In genomic region chr1:201504179-201504631, GRCh38 we compare ENCODE assay signal across 9 cellular contexts. TPM values are rescaled to one million over a fixed set of nuclear protein-coding genes. Genes with fewer than 3 reads are reported as not detected.
A peak's percentile ranks its signal among the peaks of the same experiment; 100 is the strongest.
DNase-seq lines count a peak whose midpoint lies in the region; ATAC-seq, FAIRE-seq and TF ChIP-seq lines count a peak whose summit lies in the region.
"Had no signal": no experiment of that assay in that cellular context is flagged by ENCODE, and none has a peak within 500 bp of the region (broad histone marks: within the 10 kb centered on the region; RNA-seq: fewer than 3 reads in every experiment).

No MANE protein-coding gene starts in this region.

- H3K36me3 ChIP-seq in SJSA1 (peaks cover 62% of the 10 kb centered on the region), esophagus squamous epithelium (peaks cover 0 to 6% (median 0%) of the 10 kb centered on the region in 3 donors), ovary (no peaks in the 10 kb centered on the region)

- TF ChIP-seq CTCF in A549 (IDR thresholded peaks at IDR 0.05) (no peak), esophagus squamous epithelium (IDR thresholded peaks at IDR 0.05) (no peak), ovary (IDR thresholded peaks at IDR 0.05) (no peak)

- no peak for TF ChIP-seq RAD21 in A549 (conservative IDR thresholded peaks at IDR 0.05 in 1 of 2, IDR thresholded peaks at IDR 0.05 in 1 of 2)

- TF ChIP-seq POLR2A in A549 (IDR thresholded peaks at IDR 0.05; ENCODE audit: low read length) (no peak), esophagus squamous epithelium (IDR thresholded peaks at IDR 0.05) (no peak), ovary (IDR thresholded peaks at IDR 0.05) (no peak)

- intact Hi-C loops in esophagus squamous epithelium (cut with DNase I) (no loop called here), ovary (cut with DNase I) (no loop called here), posterior vena cava (cut with DNase I) (no loop called here)

- no peak for DNase-seq in A549 (ENCODE audit: low read depth in 1 of 2, low spot score in 1 of 2)
- no peak for DNase-seq in SJSA1 (ENCODE audit: low read depth in 1 of 2, low spot score in 2 of 2)
- DNase-seq in esophagus squamous epithelium (lab: John Stamatoyannopoulos, UW), result no peak
- DNase-seq in ovary, result no peak
- DNase-seq in NCI-H526 (lab: John Stamatoyannopoulos, UW), result no peak
- no peak for DNase-seq in NCI-H2107 treated with DMSO at 0.1 percent for 48 hours (lab: John Stamatoyannopoulos, UW; ENCODE audit: unreplicated experiment)
- no peak for DNase-seq in COLO668 (lab: John Stamatoyannopoulos, UW; ENCODE audit: unreplicated experiment)
- DNase-seq in posterior vena cava (ENCODE audit: low spot score), result no peak
- DNase-seq: activated T-cell treated with anti-CD3 and anti-CD28 coated beads, Interleukin-2, amount 50 U/mL, for 72 hours had no signal

- H3K27ac ChIP-seq in A549, result peak overlapping the region; percentile 87 to 96
- peak overlapping the region; percentile 89 for H3K27ac ChIP-seq in SJSA1
- H3K27ac ChIP-seq in esophagus squamous epithelium, result peak overlapping the region; percentile 90 to 97 (median 92)
- H3K27ac ChIP-seq in ovary, result peak overlapping the region; percentile 54 to 90

- H3K9me3 ChIP-seq in A549, result no peaks in the 10 kb centered on the region
- no peaks in the 10 kb centered on the region for H3K9me3 ChIP-seq in SJSA1 (replicated peaks)
- H3K9me3 ChIP-seq in esophagus squamous epithelium, result no peaks in the 10 kb centered on the region
- H3K9me3 ChIP-seq in ovary, result no peaks in the 10 kb centered on the region

- POLR2A ChIA-PET in A549 (lab: Yijun Ruan, JAX), result interaction anchor here (0.6 to 2.7 kb wide), 6 partner anchors 8 to 42 kb away, joined by 4 to 21 read pairs (median 11); no protein-coding TSS in a partner anchor

- WGBS in A549 (ENCODE audit: missing lambda C conversion rate), result 50% methylated on average over 3 of the region's 3 CpGs
- WGBS in esophagus squamous epithelium, 2 donors, result 31 to 53% methylated on average over 3 of the region's 3 CpGs
- WGBS in ovary, 3 donors, result 12 to 23% (median 15%) methylated on average over 3 of the region's 3 CpGs

- CTCF ChIA-PET in A549 (lab: Yijun Ruan, JAX), result interaction anchor here (19.8 to 49.4 kb wide), 3 partner anchors 10 to 52 kb away, joined by 376 to 1452 read pairs (median 1452); partner anchors contain the start of gene CSRP1

- peak overlapping the region; percentile 66 for H3K4me3 ChIP-seq in A549
- H3K4me3 ChIP-seq in SJSA1, result 0 out of 2 replicates have a peak overlapping the region, but pooled peaks have one; percentile 1
- H3K4me3 ChIP-seq in esophagus squamous epithelium, result peak overlapping the region in 3 of 4 donors; percentile 62 to 92 (median 63)
- peak overlapping the region; percentile 95 for H3K4me3 ChIP-seq in ovary

- no peaks in the 10 kb centered on the region for H3K27me3 ChIP-seq in SJSA1 (replicated peaks)
- H3K27me3 ChIP-seq in esophagus squamous epithelium, result no peaks in the 10 kb centered on the region
- no peaks in the 10 kb centered on the region for H3K27me3 ChIP-seq in ovary

- H3K4me1 ChIP-seq in A549 (peaks cover 75% of the 10 kb centered on the region), SJSA1 (replicated peaks) (peaks cover 86% of the 10 kb centered on the region), esophagus squamous epithelium (peaks cover 31 to 90% (median 67%) of the 10 kb centered on the region in 3 donors), ovary (ENCODE audit: insufficient read depth) (peaks cover 41% of the 10 kb centered on the region)

- FAIRE-seq in A549 (lab: Jason Lieb, UNC), result no peak

- no peak for TF ChIP-seq EP300 in A549 (IDR thresholded peaks at IDR 0.05)
- TF ChIP-seq EP300 in ovary (IDR thresholded peaks at IDR 0.05), result no peak

- no peak for ATAC-seq in A549
- ATAC-seq: activated T-cell treated with anti-CD3 and anti-CD28 coated beads, Interleukin-2, amount 50 U/mL, for 72 hours had no signal

- peak overlapping the region; percentile 85 for H3K4me2 ChIP-seq in A549

TF ChIP-seq in A549, 52 proteins besides CTCF, POLR2A, EP300 and RAD21:
- TF ChIP-seq HOXA7 (CRISPR knock-in tag; IDR thresholded peaks at IDR 0.05) (0 out of 2 replicates have a peak, but pooled peaks have one; percentile 59), TP53 (CRISPR knock-in tag; IDR thresholded peaks at IDR 0.05) (no peak), FOSB (CRISPR knock-in tag; IDR thresholded peaks at IDR 0.05) (0 out of 2 replicates have a peak, but pooled peaks have one; percentile 39), EHF (CRISPR knock-in tag; IDR thresholded peaks at IDR 0.05) (0 out of 2 replicates have a peak, but pooled peaks have one; percentile 56), HOXB5 (CRISPR knock-in tag; IDR thresholded peaks at IDR 0.05) (0 out of 2 replicates have a peak, but pooled peaks have one; percentile 29), HDAC2 (IDR thresholded peaks at IDR 0.05) (no peak), POLR2AphosphoS2 (conservative IDR thresholded peaks at IDR 0.05; ENCODE audit: low read length) (no peak), HOXB13 (CRISPR knock-in tag; IDR thresholded peaks at IDR 0.05; ENCODE audit: low read depth) (peak; percentile 45; the same call in 1 of the 2 replicates), FOXS1 (CRISPR knock-in tag; IDR thresholded peaks at IDR 0.05) (no peak), RCOR1 (IDR thresholded peaks at IDR 0.05; ENCODE audit: low read depth, low read length) (no peak), HEYL (CRISPR knock-in tag; IDR thresholded peaks at IDR 0.05) (0 out of 2 replicates have a peak, but pooled peaks have one; percentile 53), CBX2 (IDR thresholded peaks at IDR 0.05; ENCODE audit: borderline replicate concordance, low read depth) (no peak), FOSL2 (IDR thresholded peaks at IDR 0.05) (no peak), FOSL2 (CRISPR knock-in tag; IDR thresholded peaks at IDR 0.05) (no peak), CHD4 (IDR thresholded peaks at IDR 0.05; ENCODE audit: borderline replicate concordance) (no peak)
- TF ChIP-seq, protein P1, sequence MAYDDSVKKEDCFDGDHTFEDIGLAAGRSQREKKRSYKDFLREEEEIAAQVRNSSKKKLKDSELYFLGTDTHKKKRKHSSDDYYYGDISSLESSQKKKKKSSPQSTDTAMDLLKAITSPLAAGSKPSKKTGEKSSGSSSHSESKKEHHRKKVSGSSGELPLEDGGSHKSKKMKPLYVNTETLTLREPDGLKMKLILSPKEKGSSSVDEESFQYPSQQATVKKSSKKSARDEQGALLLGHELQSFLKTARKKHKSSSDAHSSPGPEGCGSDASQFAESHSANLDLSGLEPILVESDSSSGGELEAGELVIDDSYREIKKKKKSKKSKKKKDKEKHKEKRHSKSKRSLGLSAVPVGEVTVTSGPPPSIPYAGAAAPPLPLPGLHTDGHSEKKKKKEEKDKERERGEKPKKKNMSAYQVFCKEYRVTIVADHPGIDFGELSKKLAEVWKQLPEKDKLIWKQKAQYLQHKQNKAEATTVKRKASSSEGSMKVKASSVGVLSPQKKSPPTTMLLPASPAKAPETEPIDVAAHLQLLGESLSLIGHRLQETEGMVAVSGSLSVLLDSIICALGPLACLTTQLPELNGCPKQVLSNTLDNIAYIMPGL (CRISPR knock-in tag; IDR thresholded peaks at IDR 0.05; ENCODE audit: borderline replicate concordance), result no peak
- TF ChIP-seq, protein P2, sequence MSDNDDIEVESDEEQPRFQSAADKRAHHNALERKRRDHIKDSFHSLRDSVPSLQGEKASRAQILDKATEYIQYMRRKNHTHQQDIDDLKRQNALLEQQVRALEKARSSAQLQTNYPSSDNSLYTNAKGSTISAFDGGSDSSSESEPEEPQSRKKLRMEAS (IDR thresholded peaks at IDR 0.05), result no peak

RNA-seq across cellular contexts. Expression of gene CSRP1, which starts 2.7 kb away (rescaled TPM):
- polyA plus RNA-seq in A549 (2011; rRNA removed) (256 and 277 TPM in 2 replicates), A549 (2017; fragmentation: RNase III; extraction: RNeasy Plus Mini Kit Qiagen cat#74134 plus additional on column Dnase treatment) (655 to 819 TPM (median 717 TPM) in 3 replicates), ovary (100 to 1,000 TPM; 270 to 783 TPM)
- 459 and 499 TPM in 2 replicates for polyA plus RNA-seq in A549 (2012; cell fraction: cytosol; rRNA removed)
- polyA plus RNA-seq in A549 (2012; cell fraction: nucleus; rRNA removed), result 441 and 486 TPM in 2 replicates
- 254 and 273 TPM in 2 replicates for polyA minus RNA-seq in A549 (2011; rRNA and poly(A)+ RNA removed)
- 1,173 and 1,377 TPM in 2 replicates for total RNA-seq in SJSA1 (2014; rRNA removed; shearing (Covaris generic))
- total RNA-seq in esophagus squamous epithelium (1,000 to 10,000 TPM in 1 of 4 donors, 100 to 1,000 TPM in 3; 243 to 1,044 (median 363) TPM), ovary (100 to 1,000 TPM; 205 to 767 (median 274) TPM), posterior vena cava (1,000 to 10,000 TPM; 1,426 to 2,194 TPM)

RNA-seq across cellular contexts. Expression of gene NAV1, which starts 34.7 kb away (rescaled TPM):
- polyA plus RNA-seq in A549 (2011; rRNA removed), result 3.7 and 6.4 TPM in 2 replicates
- polyA plus RNA-seq in A549 (2012; cell fraction: cytosol; rRNA removed), result 2.0 and 3.1 TPM in 2 replicates
- polyA plus RNA-seq in A549 (2012; cell fraction: nucleus; rRNA removed), result 5.0 and 5.5 TPM in 2 replicates
- polyA plus RNA-seq in A549 (2017; fragmentation: RNase III; extraction: RNeasy Plus Mini Kit Qiagen cat#74134 plus additional on column Dnase treatment), result 6.1 to 8.4 TPM (median 6.6 TPM) in 3 replicates
- polyA minus RNA-seq in A549 (2011; rRNA and poly(A)+ RNA removed), result 11.7 and 12.6 TPM in 2 replicates
- 12.7 and 15.5 TPM in 2 replicates for total RNA-seq in SJSA1 (2014; rRNA removed; shearing (Covaris generic))
- 10 to 100 TPM; 18.1 to 25.5 (median 21.0) TPM for total RNA-seq in esophagus squamous epithelium
- 10 to 100 TPM in 4 of 7 donors, 1 to 10 TPM in 3; 6.2 to 19.6 (median 11.3) TPM for total RNA-seq in ovary
- polyA plus RNA-seq in ovary, result 10 to 100 TPM in 1 of 2 donors, 1 to 10 TPM in 1; 3.4 to 17.3 TPM
- 10 to 100 TPM; 85.0 to 96.0 TPM for total RNA-seq in posterior vena cava

RNA-seq across cellular contexts. Expression of gene PHLDA3, which starts 35.2 kb away (rescaled TPM):
- polyA plus RNA-seq in A549 (2011; rRNA removed) (34.3 and 40.5 TPM in 2 replicates), A549 (2017; fragmentation: RNase III; extraction: RNeasy Plus Mini Kit Qiagen cat#74134 plus additional on column Dnase treatment) (83.1 to 91.1 TPM (median 83.5 TPM) in 3 replicates), ovary (10 to 100 TPM in 1 of 2 donors, 1 to 10 TPM in 1; 4.7 to 17.5 TPM)
- polyA plus RNA-seq in A549 (2012; cell fraction: cytosol; rRNA removed), result 67.2 and 102 TPM in 2 replicates
- 67.2 and 93.4 TPM in 2 replicates for polyA plus RNA-seq in A549 (2012; cell fraction: nucleus; rRNA removed)
- 16.0 and 28.4 TPM in 2 replicates for polyA minus RNA-seq in A549 (2011; rRNA and poly(A)+ RNA removed)
- 36.7 and 75.0 TPM in 2 replicates for total RNA-seq in SJSA1 (2014; rRNA removed; shearing (Covaris generic))
- total RNA-seq in esophagus squamous epithelium (10 to 100 TPM; 60.9 to 87.9 (median 75.1) TPM), ovary (10 to 100 TPM; 21.7 to 38.2 (median 29.0) TPM), posterior vena cava (10 to 100 TPM; 55.0 to 57.4 TPM)

Comparison
In these comparisons a context has a peak if more than half of its experiments do, and no peak if none do; other contexts are left out.
1. H3K4me3 ChIP-seq: peak in every context shown above with its lines; median percentile 95 in ovary; 66 in A549; 63 in esophagus squamous epithelium; 1 in SJSA1.